In the genomic region with DNA sequence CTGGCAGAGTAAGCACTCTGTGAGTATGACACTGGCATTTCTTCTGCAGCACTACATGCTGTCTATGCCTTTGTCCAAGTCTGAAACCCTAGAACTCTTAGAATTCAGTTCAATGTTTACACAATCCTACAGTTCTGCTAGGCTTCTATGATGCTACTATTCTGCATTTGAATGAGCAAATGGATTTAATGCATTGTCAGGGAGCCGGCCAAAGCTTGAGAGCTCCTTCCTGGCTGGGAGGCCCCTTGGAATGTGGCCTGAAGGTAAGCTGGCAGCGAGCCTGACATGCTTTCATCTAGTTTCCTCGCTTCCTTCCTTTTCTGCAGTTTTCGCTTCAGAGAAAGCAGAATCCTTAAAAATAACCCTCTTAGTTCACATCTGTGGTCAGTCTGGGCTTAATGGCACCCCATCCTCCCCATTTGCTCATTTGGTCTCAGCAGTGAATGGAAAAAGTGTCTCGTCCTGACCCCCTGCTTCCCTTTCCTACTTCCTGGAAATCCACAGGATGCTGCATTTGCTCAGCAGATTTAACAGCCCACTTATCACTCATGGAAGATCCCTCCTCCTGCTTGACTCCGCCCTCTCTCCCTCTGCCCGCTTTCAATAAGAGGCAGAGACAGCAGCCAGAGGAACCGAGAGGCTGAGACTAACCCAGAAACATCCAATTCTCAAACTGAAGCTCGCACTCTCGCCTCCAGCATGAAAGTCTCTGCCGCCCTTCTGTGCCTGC, we compare ENCODE assay signal across 8 cellular contexts. TPM values are rescaled to one million over a fixed set of nuclear protein-coding genes. Genes with fewer than 3 reads are reported as not detected.
A peak's percentile ranks its signal among the peaks of the same experiment; 100 is the strongest.
DNase-seq lines count a peak whose midpoint lies in the region; ATAC-seq and TF ChIP-seq lines count a peak whose summit lies in the region.

Gene CCL2, plus strand, starts transcription at position 635 of the 730 bp plus-strand sequence. Its CDS starts 65 bp downstream, at position 700.

- no peaks in the 10 kb centered on the region for H3K9me3 Mint-ChIP-seq in H9

- H3K9ac ChIP-seq in H9 (ENCODE audit: extremely low read depth, insufficient read length, low read length) (peak within 1 kb of the TSS; percentile 27), SK-N-SH (peak within 1 kb of the TSS; percentile 81), neural cell (ENCODE audit: low read length) (peak within 1 kb of the TSS; percentile 39)

- peaks cover 4% of the 10 kb centered on the region; the same call in 1 of the 2 replicates for H3K4me1 ChIP-seq in H9 (ENCODE audit: insufficient read depth, low read length)
- H3K4me1 ChIP-seq in SK-N-SH (ENCODE audit: control insufficient read depth in 1 of 2, insufficient read depth in 2 of 2, low read depth in 1 of 2, low read length in 1 of 2), result peaks cover 38 to 39% of the 10 kb centered on the region in 2 experiments

- no peak within 1 kb of the TSS for H3K4ac ChIP-seq in H9 (ENCODE audit: low read depth, low read length)

- H2AK5ac ChIP-seq in H9 (ENCODE audit: insufficient read length, low read length), result no peak within 1 kb of the TSS

- H3K36me3 Mint-ChIP-seq in H9 (ENCODE audit: insufficient read depth in 1 of 3, low read depth in 3 of 3), result peaks cover 0 to 2% (median 2%) of the 10 kb centered on the region in 3 experiments; a peak in 2 of 7 replicates

- ATAC-seq in HG02938 (IDR thresholded peaks at IDR 0.05; ENCODE audit: unreplicated experiment) (no peak), HG02852 (IDR thresholded peaks at IDR 0.05; ENCODE audit: unreplicated experiment) (no peak)

- H3K9me3 ChIP-seq in H9 (ENCODE audit: control insufficient read depth, low read depth, low read length) (no peaks in the 10 kb centered on the region), SK-N-SH (no peaks in the 10 kb centered on the region), neural cell (ENCODE audit: low read length) (no peaks in the 10 kb centered on the region)

- H4K20me1 ChIP-seq in H9 (ENCODE audit: control insufficient read depth, insufficient read depth, insufficient read length), result no peaks in the 10 kb centered on the region
- H4K20me1 ChIP-seq in SK-N-SH (ENCODE audit: insufficient read depth), result no peaks in the 10 kb centered on the region
- H4K20me1 ChIP-seq in neural cell (ENCODE audit: insufficient read depth), result no peaks in the 10 kb centered on the region

- TF ChIP-seq CTCF in H9 (conservative IDR thresholded peaks at IDR 0.05), result no peak
- TF ChIP-seq CTCF in SK-N-SH (IDR thresholded peaks at IDR 0.05), result no peak
- no peak for TF ChIP-seq CTCF in neural cell (IDR thresholded peaks at IDR 0.05; ENCODE audit: poor library complexity, severe bottlenecking)

- H3K9me2 ChIP-seq in SK-N-SH (no peaks in the 10 kb centered on the region), neural cell (ENCODE audit: insufficient read depth, low read length) (no peaks in the 10 kb centered on the region)

- no peak within 1 kb of the TSS for H4K8ac ChIP-seq in H9 (replicated peaks; ENCODE audit: insufficient read length, low read depth, low read length)

- H2AFZ ChIP-seq in H9 (ENCODE audit: low read length) (peak within 1 kb of the TSS; percentile 57), SK-N-SH (ENCODE audit: low read depth) (peak within 1 kb of the TSS; percentile 49), neural cell (ENCODE audit: low read depth, low read length) (peak within 1 kb of the TSS; percentile 17)

- TF ChIP-seq EP300 in SK-N-SH (IDR thresholded peaks at IDR 0.05; ENCODE audit: borderline replicate concordance in 1 of 2, low read depth in 1 of 2, low read length in 1 of 2) (peak in 1 of 2 experiments; percentile 71; a peak in 1 of 4 replicates), neural cell (conservative IDR thresholded peaks at IDR 0.05; ENCODE audit: poor library complexity, severe bottlenecking) (no peak)

- WGBS in H9 (ENCODE audit: extremely low coverage, insufficient read length, low lambda C conversion rate), result no CpG with 5 or more reads among the region's 11 CpGs
- 8% methylated on average over 11 of the region's 11 CpGs for WGBS in SK-N-SH (ENCODE audit: low lambda C conversion rate)

- H3K4me1 Mint-ChIP-seq in H9, result peaks cover 47 to 51% of the 10 kb centered on the region in 2 experiments

- no peak within 1 kb of the TSS for H3K56ac ChIP-seq in H9 (ENCODE audit: insufficient read length, low read depth, low read length)

- DNase-seq in H9 (peak; percentile 89), SK-N-SH (peak; percentile 42), fibroblast of the conjunctiva (ENCODE audit: low read depth) (peak; percentile 72), DMS114 treated with DMSO at 0.1 percent for 48 hours (lab: John Stamatoyannopoulos, UW; ENCODE audit: unreplicated experiment) (no peak), HUDEP-2 (lab: John Stamatoyannopoulos, UW; ENCODE audit: unreplicated experiment in 76 of 76) (no peak)

- H2BK20ac ChIP-seq in H9 (ENCODE audit: low read depth, low read length, poor library complexity, severe bottlenecking), result no peak within 1 kb of the TSS

- H3K23me2 ChIP-seq in H9 (ENCODE audit: insufficient read length, low read depth, low read length, poor library complexity, severe bottlenecking), result peaks cover 9% of the 10 kb centered on the region

- no peak within 1 kb of the TSS for H2BK5ac ChIP-seq in H9 (ENCODE audit: insufficient read length, low read length)

- no peak within 1 kb of the TSS for H2BK12ac ChIP-seq in H9 (ENCODE audit: insufficient read length, low read depth, low read length)

- H3K18ac ChIP-seq in H9 (ENCODE audit: insufficient read length, low read depth, low read length), result peak within 1 kb of the TSS; percentile 14

- H4K91ac ChIP-seq in H9 (ENCODE audit: insufficient read length, low read depth, low read length), result no peak within 1 kb of the TSS

- no peak within 1 kb of the TSS for H3K23ac ChIP-seq in H9 (ENCODE audit: insufficient read length, low read depth, low read length)

- no peak within 1 kb of the TSS for H4K5ac ChIP-seq in H9 (ENCODE audit: insufficient read length, low read depth, low read length)

- TF ChIP-seq RAD21 in SK-N-SH (IDR thresholded peaks at IDR 0.05; ENCODE audit: low read length) (no peak), neural cell (conservative IDR thresholded peaks at IDR 0.05) (no peak)

- CTCF ChIA-PET in SK-N-SH (lab: Yijun Ruan, JAX), result no interaction called here

- H3K27me3 ChIP-seq in H9 (ENCODE audit: insufficient read depth, low read length), result no peaks in the 10 kb centered on the region; the same call in 1 of the 2 replicates
- H3K27me3 ChIP-seq in SK-N-SH (ENCODE audit: insufficient read depth), result no peaks in the 10 kb centered on the region
- H3K27me3 ChIP-seq in neural cell (ENCODE audit: insufficient read depth, low read depth, low read length), result no peaks in the 10 kb centered on the region

- no peak within 1 kb of the TSS for H3K14ac ChIP-seq in H9 (ENCODE audit: insufficient read depth, low read length)

- peak within 1 kb of the TSS; percentile 74 to 98 (median 96) for H3K27ac Mint-ChIP-seq in H9

- peak within 1 kb of the TSS; percentile 60 for H3K4me2 ChIP-seq in H9 (ENCODE audit: insufficient read depth, insufficient read length, low read length)
- H3K4me2 ChIP-seq in SK-N-SH, result peak within 1 kb of the TSS; percentile 89
- H3K4me2 ChIP-seq in neural cell (ENCODE audit: low read length), result peak within 1 kb of the TSS; percentile 0

- H2BK15ac ChIP-seq in H9 (ENCODE audit: low read depth, low read length), result no peak within 1 kb of the TSS

- no peak within 1 kb of the TSS for H3T11ph ChIP-seq in H9 (ENCODE audit: low read length)

- H3K27ac ChIP-seq in H9 (ENCODE audit: insufficient read length, low read depth, low read length), result peak within 1 kb of the TSS; percentile 33
- H3K27ac ChIP-seq in SK-N-SH (ENCODE audit: low read depth in 2 of 2, low read length in 1 of 2), result peak within 1 kb of the TSS; percentile 68 to 98
- H3K27ac ChIP-seq in neural cell (ENCODE audit: low read length), result peak within 1 kb of the TSS; percentile 26

- no peaks in the 10 kb centered on the region for H3K79me1 ChIP-seq in H9 (ENCODE audit: insufficient read depth, low read depth, low read length, poor library complexity, severe bottlenecking)

- no peak within 1 kb of the TSS for H2BK120ac ChIP-seq in H9 (ENCODE audit: low read depth, low read length, poor library complexity, severe bottlenecking)

- H3K36me3 ChIP-seq in SK-N-SH (replicated peaks in 1 of 2; ENCODE audit: control insufficient read depth in 1 of 2, insufficient read depth in 2 of 2, low read length in 1 of 2) (peaks cover 0 to 6% of the 10 kb centered on the region in 2 experiments), neural cell (ENCODE audit: insufficient read depth, low read length) (no peaks in the 10 kb centered on the region)

- peak within 1 kb of the TSS; percentile 59 to 78 for H3K4me3 Mint-ChIP-seq in H9

- H3K79me2 ChIP-seq in H9 (ENCODE audit: insufficient read depth, low read length), result no peaks in the 10 kb centered on the region
- peaks cover 8% of the 10 kb centered on the region; the same call in 1 of the 2 replicates for H3K79me2 ChIP-seq in SK-N-SH (ENCODE audit: insufficient read depth)
- H3K79me2 ChIP-seq in neural cell (replicated peaks; ENCODE audit: insufficient read depth, low read length), result no peaks in the 10 kb centered on the region

- peaks cover 14% of the 10 kb centered on the region for H3K27me3 Mint-ChIP-seq in H9 (ENCODE audit: low read depth)

- H3K4me3 ChIP-seq in SK-N-SH (ENCODE audit: low read depth in 2 of 2, low read length in 1 of 2), result peak within 1 kb of the TSS; percentile 53 to 67
- H3K4me3 ChIP-seq in neural cell (ENCODE audit: low read length), result peak within 1 kb of the TSS; percentile 55

- H3F3A ChIP-seq in SK-N-SH (replicated peaks; ENCODE audit: insufficient read depth) (peaks cover 53% of the 10 kb centered on the region), neural cell (ENCODE audit: insufficient read depth, low read length, poor library complexity, severe bottlenecking) (peaks cover 3% of the 10 kb centered on the region)

- POLR2A ChIA-PET in SK-N-SH (lab: Yijun Ruan, JAX), result no interaction called here

RNA-seq across cellular contexts. Expression of gene CCL2, which starts in this region (rescaled TPM):
- total RNA-seq in H9 (2021), result 1.4 and 1.6 TPM in 2 replicates
- polyA plus RNA-seq in SK-N-SH (2012; rRNA removed) (210 and 296 TPM in 2 replicates), neural cell (0.57 TPM in 1 of 2 replicates, not detected in the other)
- 243 and 263 TPM in 2 replicates for polyA plus RNA-seq in SK-N-SH (2012; cell fraction: cytosol; rRNA removed)
- 186 and 278 TPM in 2 replicates for polyA plus RNA-seq in SK-N-SH (2012; cell fraction: nucleus; rRNA removed)
- not detected in 2 replicates for polyA minus RNA-seq in neural cell

Comparison
In these comparisons a context has a peak if more than half of its experiments do, and no peak if none do; other contexts are left out.
1. RNA of gene CCL2 (polyA plus RNA-seq): 186 to 296 TPM in SK-N-SH; 0.57 TPM in neural cell; every median in the first group is over 100 times any median in the second.
2. DNase-seq: peak in H9 (single experiment), SK-N-SH (single experiment) and fibroblast of the conjunctiva (single experiment); none in DMS114 treated with DMSO at 0.1 percent for 48 hours (single experiment) and HUDEP-2 (0 of 76).
3. H3K27ac ChIP-seq: peak in every context shown above with its lines; median percentile 83 in SK-N-SH; 33 in H9; 26 in neural cell.
4. H3K4me2 ChIP-seq: peak in every context shown above with its lines; median percentile 89 in SK-N-SH; 60 in H9; 0 in neural cell.
5. H3K9ac ChIP-seq: peak in every context shown above with its lines; median percentile 81 in SK-N-SH; 39 in neural cell; 27 in H9.
6. Peak in every context shown above with its lines, with median percentiles within 50 percentile points of each other: H2AFZ ChIP-seq.